Comparison of ENCODE assay signal across 8 cellular contexts in genomic region chr2:216012133-216012829, GRCh38. TPM values are rescaled to one million over a fixed set of nuclear protein-coding genes. Genes with fewer than 3 reads are reported as not detected.
DNase-seq lines count a peak whose midpoint lies in the region; ATAC-seq, FAIRE-seq and TF ChIP-seq lines count a peak whose summit lies in the region.

No MANE protein-coding gene starts in this region.

- H3K27me3 Mint-ChIP-seq in CD8-positive, alpha-beta memory T cell = no peaks in the 10 kb centered on the region

- H3K4me1 ChIP-seq in CD8-positive, alpha-beta memory T cell (ENCODE audit: insufficient read depth, low read length) = peaks cover 38% of the 10 kb centered on the region
- peaks cover 0 to 10% of the 10 kb centered on the region in 2 experiments; a peak in 4 of 5 replicates for H3K4me1 ChIP-seq in K562 (replicated peaks in 1 of 2; ENCODE audit: control insufficient read depth in 2 of 2, insufficient read depth in 2 of 2, low read length in 2 of 2)

- ATAC-seq in K562 (peak; percentile 39), HG03139 (IDR thresholded peaks at IDR 0.05; ENCODE audit: unreplicated experiment) (no peak), HG02678 (IDR thresholded peaks at IDR 0.05; ENCODE audit: unreplicated experiment) (no peak)

- H3K4me3 ChIP-seq in CD8-positive, alpha-beta memory T cell (ENCODE audit: low read length) = peak overlapping the region; percentile 59
- H3K4me3 ChIP-seq in K562 = peak overlapping the region; percentile 63
- peak overlapping the region; percentile 86 for H3K4me3 ChIP-seq in lower leg skin (ENCODE audit: low read depth, poor library complexity, severe bottlenecking)

- no peaks in the 10 kb centered on the region for H3K27me3 ChIP-seq in CD8-positive, alpha-beta memory T cell (ENCODE audit: insufficient read depth, low read length, poor library complexity, severe bottlenecking)
- no peaks in the 10 kb centered on the region for H3K27me3 ChIP-seq in K562 (ENCODE audit: control insufficient read depth in 2 of 2, insufficient read depth in 2 of 2, low read length in 2 of 2)

- in situ Hi-C loops in K562 (cut with MboI) = no loop called here

- H3K79me2 ChIP-seq in K562 (ENCODE audit: control insufficient read depth, insufficient read depth, low read length) = no peaks in the 10 kb centered on the region; the same call in 2 of the 3 replicates

- TF ChIP-seq RAD21 in Ishikawa (IDR thresholded peaks at IDR 0.05; ENCODE audit: low read depth) = no peak
- no peak for TF ChIP-seq RAD21 in K562 (CRISPR knock-in tag; conservative IDR thresholded peaks at IDR 0.05 in 1 of 2, IDR thresholded peaks at IDR 0.05 in 1 of 2)

- TSS peak; percentile 74 for BruUV-seq in K562 (replicated peaks; lab: Mats Ljungman, UMichigan)

- CTCF ChIA-PET in CD8-positive, alpha-beta memory T cell (lab: Charles Lee) = interaction anchor here (0.7 to 1.6 kb wide), 5 partner anchors 9 to 102 kb away, joined by 3 to 8 read pairs (median 4); no protein-coding TSS in a partner anchor
- CTCF ChIA-PET in K562 (lab: Yijun Ruan, JAX; ENCODE audit: low intra/inter-chr PET ratio) = no interaction called here

- POLR2A ChIA-PET in CD8-positive, alpha-beta memory T cell (lab: Charles Lee) = no interaction called here
- POLR2A ChIA-PET in K562 (lab: Yijun Ruan, JAX) = interaction anchor here (1.2 to 1.8 kb wide), 2 partner anchors 8 to 11 kb away, joined by 3 to 9 read pairs; no protein-coding TSS in a partner anchor

- FAIRE-seq in K562 (lab: Jason Lieb, UNC) (no peak), H54 (lab: Jason Lieb, UNC) (no peak)

- no peak for TF ChIP-seq CTCF in K562 (IDR thresholded peaks at IDR 0.05 in 2 of 3, conservative IDR thresholded peaks at IDR 0.05 in 1 of 3; ENCODE audit: insufficient read depth in 2 of 3, low read depth in 1 of 3, low read length in 3 of 3)
- TF ChIP-seq CTCF in lower leg skin (IDR thresholded peaks at IDR 0.05) = no peak

- no peaks in the 10 kb centered on the region for H3K36me3 ChIP-seq in CD8-positive, alpha-beta memory T cell (ENCODE audit: insufficient read depth, low read length)
- no peaks in the 10 kb centered on the region for H3K36me3 ChIP-seq in K562 (ENCODE audit: control insufficient read depth, insufficient read depth, low read length)

- no peaks in the 10 kb centered on the region for H3K9me3 Mint-ChIP-seq in CD8-positive, alpha-beta memory T cell

- no peak for TF ChIP-seq EP300 in Ishikawa (IDR thresholded peaks at IDR 0.05; ENCODE audit: borderline replicate concordance)
- TF ChIP-seq EP300 in K562 (IDR thresholded peaks at IDR 0.05; ENCODE audit: low read length) = no peak

- H3K27ac Mint-ChIP-seq in CD8-positive, alpha-beta memory T cell = peak overlapping the region; percentile 31 to 92 (median 74)

- no peak for TF ChIP-seq POLR2A in K562 (conservative IDR thresholded peaks at IDR 0.05)
- TF ChIP-seq POLR2A in lower leg skin (IDR thresholded peaks at IDR 0.05) = no peak
- TF ChIP-seq POLR2A in H54 (IDR thresholded peaks at IDR 0.05; ENCODE audit: low read depth, low read length) = no peak

- no peak for DNase-seq in CD8-positive, alpha-beta memory T cell
- DNase-seq in K562 (ENCODE audit: extremely low read depth in 1 of 4, low spot score in 3 of 4) (peak in 1 of 4 experiments; percentile 17), lower leg skin (ENCODE audit: low spot score in 2 of 2) (no peak), hippocampal formation (lab: John Stamatoyannopoulos, UW) (no peak), H54 (ENCODE audit: insufficient read length, low spot score) (no peak)

- H3K9me3 ChIP-seq in CD8-positive, alpha-beta memory T cell (ENCODE audit: low read length) = no peaks in the 10 kb centered on the region
- H3K9me3 ChIP-seq in K562 (replicated peaks; ENCODE audit: control insufficient read depth, insufficient read depth, low read depth, low read length) = no peaks in the 10 kb centered on the region

- no peaks in the 10 kb centered on the region for H3K9me1 ChIP-seq in K562 (ENCODE audit: control insufficient read depth, insufficient read depth, low read length)

- peak overlapping the region; percentile 78 for H3K4me2 ChIP-seq in K562 (ENCODE audit: insufficient read depth, low read length)

- H4K20me1 ChIP-seq in K562 (replicated peaks; ENCODE audit: control insufficient read depth, insufficient read depth, low read length) = no peaks in the 10 kb centered on the region

- 18% methylated on average over 6 of the region's 6 CpGs for WGBS in K562 (ENCODE audit: insufficient coverage, low coverage, missing lambda C conversion rate)
- 18 to 25% methylated on average over 6 of the region's 6 CpGs for WGBS in lower leg skin, 2 donors

- H2AFZ ChIP-seq in K562 (ENCODE audit: low read depth, low read length) = peak overlapping the region; percentile 89; the same call in 1 of the 2 replicates

- peaks cover 0 to 3% (median 0%) of the 10 kb centered on the region in 3 donors for H3K36me3 Mint-ChIP-seq in CD8-positive, alpha-beta memory T cell

- peaks cover 45 to 66% (median 61%) of the 10 kb centered on the region in 3 donors for H3K4me1 Mint-ChIP-seq in CD8-positive, alpha-beta memory T cell

- peak overlapping the region in 1 of 2 experiments; percentile 67; a peak in 2 of 4 replicates for H3K9ac ChIP-seq in K562 (ENCODE audit: insufficient read depth in 1 of 2, low read depth in 2 of 2, low read length in 2 of 2)

- H3K4me3 Mint-ChIP-seq in CD8-positive, alpha-beta memory T cell = peak overlapping the region; percentile 89 to 97 (median 93)

- H3K27ac ChIP-seq in CD8-positive, alpha-beta memory T cell (ENCODE audit: low read depth, low read length) = no peak overlapping the region
- no peak overlapping the region for H3K27ac ChIP-seq in K562 (ENCODE audit: extremely low read depth, low read depth, low read length)

- intact Hi-C loops in K562 (cut with micrococcal nuclease) (loop anchor here (5.0 kb wide), 1 partner anchor 45 kb away; no protein-coding TSS in a partner anchor), lower leg skin (cut with DNase I; ENCODE audit: low total_unique reads) (no loop called here)

TF ChIP-seq in Ishikawa, 13 proteins besides CTCF, POLR2A, EP300 and RAD21 (continues in another document):
- TF ChIP-seq TCF12 (IDR thresholded peaks at IDR 0.05; ENCODE audit: low read depth) = no peak
- no peak for TF ChIP-seq MAX (IDR thresholded peaks at IDR 0.05)
- TF ChIP-seq YY1 (IDR thresholded peaks at IDR 0.05; ENCODE audit: low read depth) = no peak
- no peak for TF ChIP-seq TAF1 (IDR thresholded peaks at IDR 0.05; ENCODE audit: low read depth)

TF ChIP-seq in K562, 482 proteins besides CTCF, POLR2A, EP300 and RAD21 (continues in another document):
- no peak for TF ChIP-seq BACH1 (tag; IDR thresholded peaks at IDR 0.05)
- no peak for TF ChIP-seq KAT2B (IDR thresholded peaks at IDR 0.05; ENCODE audit: low read depth, low read length)
- no peak for TF ChIP-seq TBP (optimal IDR thresholded peaks at IDR 0.05; ENCODE audit: low read depth, low read length)
- no peak for TF ChIP-seq HDAC2 (IDR thresholded peaks at IDR 0.05)
- no peak for TF ChIP-seq ZFP36 (IDR thresholded peaks at IDR 0.05; ENCODE audit: low read depth, low read length, partially characterized antibody)
- no peak for TF ChIP-seq ZBTB2 (IDR thresholded peaks at IDR 0.05)
- no peak for TF ChIP-seq ZNF764 (CRISPR knock-in tag; IDR thresholded peaks at IDR 0.05; ENCODE audit: low read depth)
- no peak for TF ChIP-seq ID3 (CRISPR knock-in tag; IDR thresholded peaks at IDR 0.05)
- TF ChIP-seq ID3 (tag; IDR thresholded peaks at IDR 0.05) = 0 out of 2 replicates have a peak, but pooled peaks have one; percentile 45
- no peak for TF ChIP-seq ZZZ3 (IDR thresholded peaks at IDR 0.05)
- no peak for TF ChIP-seq CBX1 (IDR thresholded peaks at IDR 0.05; ENCODE audit: low read depth)
- no peak for TF ChIP-seq NFE2 (IDR thresholded peaks at IDR 0.05; ENCODE audit: low read depth)
- TF ChIP-seq CEBPB (tag; IDR thresholded peaks at IDR 0.05) = 0 out of 2 replicates have a peak, but pooled peaks have one; percentile 13

RNA-seq across cellular contexts. Expression of gene MREG, which starts 1.1 kb away (rescaled TPM):
- 10 to 100 TPM; 25.4 to 26.2 TPM for total RNA-seq in CD8-positive, alpha-beta memory T cell
- polyA plus RNA-seq in CD8-positive, alpha-beta memory T cell = 3.9 TPM
- 2.7 and 2.9 TPM in 2 replicates for total RNA-seq in K562 (2011; cell fraction: chromatin; rRNA removed; ENCODE audit: low replicate concordance)
- 1.4 and 2.0 TPM in 2 replicates for total RNA-seq in K562 (2011; cell fraction: nucleolus; rRNA removed)
- 1.5 and 1.8 TPM in 2 replicates for total RNA-seq in K562 (2011; cell fraction: nucleoplasm; rRNA removed)
- total RNA-seq in K562 (2014; rRNA removed) (2.9 and 3.6 TPM in 2 replicates), K562 (2014; rRNA removed; fragmentation: Illumina TruSeq; extraction: Trizol) (2.3 and 2.8 TPM in 2 replicates), K562 (2015; rRNA removed; fragmentation: Illumina TruSeq; extraction: Trizol) (2.0 and 2.1 TPM in 2 replicates), K562 (2021) (3.5 and 3.8 TPM in 2 replicates), lower leg skin (10 to 100 TPM; 31.7 to 41.0 (median 35.5) TPM)
- polyA plus RNA-seq in K562 (2011; rRNA removed) (1.5 and 2.3 TPM in 2 replicates), K562 (2014; fragmentation: Illumina TruSeq; extraction: Trizol) (1.2 and 2.8 TPM in 2 replicates), K562 (2014; fragmentation: Nextera tagmentation; extraction: Ambion mirVana) (1 to 10 TPM in 1 of 2 experiments, under 1 TPM in 1; 0.77 to 1.0 TPM), K562 (2014; rRNA removed) (2.0 and 2.8 TPM in 2 replicates)
- polyA plus RNA-seq in K562 (2011; cell fraction: cytosol; rRNA removed) = 0.63 and 1.3 TPM in 2 replicates
- 1.9 and 2.2 TPM in 2 replicates for polyA plus RNA-seq in K562 (2011; cell fraction: nucleus; rRNA removed)
- 1.3 and 2.3 TPM in 2 replicates for polyA plus RNA-seq in K562 (2012)
- 1.6 and 2.3 TPM in 2 replicates for polyA minus RNA-seq in K562 (2011; rRNA and poly(A)+ RNA removed)
- polyA minus RNA-seq in K562 (2011; cell fraction: cytosol; rRNA and poly(A)+ RNA removed) = 1.4 and 1.5 TPM in 2 replicates
- polyA minus RNA-seq in K562 (2011; cell fraction: nucleus; rRNA and poly(A)+ RNA removed) = 0.81 and 1.4 TPM in 2 replicates

Comparison
In these comparisons a context has a peak if more than half of its experiments do, and no peak if none do; other contexts are left out.
1. RNA of gene MREG, which starts 1.1 kb away (total RNA-seq): 31.7 to 41.0 TPM in lower leg skin and 25.4 to 26.2 TPM in CD8-positive, alpha-beta memory T cell; 1.4 to 3.8 TPM in K562; every median in the first group is over 4 times any median in the second.
2. Peak in every context shown above with its lines, with median percentiles within 50 percentile points of each other: H3K4me3 ChIP-seq.